ENCODE assay signal across 11 cellular contexts in genomic region chr11:114079406-114080072, GRCh38. TPM values are rescaled to one million over a fixed set of nuclear protein-coding genes. Genes with fewer than 3 reads are reported as not detected.
A peak's percentile ranks its signal among the peaks of the same experiment; 100 is the strongest.
DNase-seq lines count a peak whose midpoint lies in the region; ATAC-seq, FAIRE-seq and TF ChIP-seq lines count a peak whose summit lies in the region.
"Had no signal": no experiment of that assay in that cellular context is flagged by ENCODE, and none has a peak within 500 bp of the region (broad histone marks: within the 10 kb centered on the region; RNA-seq: fewer than 3 reads in every experiment).

No MANE protein-coding gene starts in this region.

- H3K9me3 ChIP-seq in pancreas (no peaks in the 10 kb centered on the region), BE2C (no peaks in the 10 kb centered on the region)

- 44 to 56% methylated on average over 6 of the region's 6 CpGs for WGBS in pancreas, 2 donors

- H3K36me3 ChIP-seq in ACC112 (ENCODE audit: insufficient read depth, low read length) (peaks cover 3% of the 10 kb centered on the region), pancreas (peaks cover 0 to 3% (median 2%) of the 10 kb centered on the region in 3 donors), BE2C (no peaks in the 10 kb centered on the region)
- H3K36me3 ChIP-seq: brain microvascular endothelial cell had no signal

- H3K4me3 ChIP-seq in ACC112 (ENCODE audit: low read depth, low read length), result peak overlapping the region; percentile 43
- H3K4me3 ChIP-seq in fibroblast of mammary gland (ENCODE audit: control insufficient read depth, low read depth, low read length), result no peak overlapping the region
- no peak overlapping the region for H3K4me3 ChIP-seq in pancreas
- H3K4me3 ChIP-seq in BE2C (ENCODE audit: low read depth, low read length), result no peak overlapping the region

- ATAC-seq in pancreas (peak in 2 of 4 donors; percentile 2 to 3), GM21515 (IDR thresholded peaks at IDR 0.05; ENCODE audit: unreplicated experiment) (no peak), GM21717 (IDR thresholded peaks at IDR 0.05; ENCODE audit: unreplicated experiment) (no peak)

- H2AFZ ChIP-seq in ACC112 (ENCODE audit: low read length, unreplicated experiment), result peak overlapping the region; percentile 49

- H3K4me1 ChIP-seq in ACC112 (ENCODE audit: control insufficient read depth, insufficient read depth, low read length, unreplicated experiment) (peaks cover 66% of the 10 kb centered on the region), pancreas (peaks cover 49 to 76% (median 74%) of the 10 kb centered on the region in 3 donors), BE2C (no peaks in the 10 kb centered on the region)

- TF ChIP-seq CTCF in VCaP (conservative IDR thresholded peaks at IDR 0.05) (no peak), fibroblast of mammary gland (conservative IDR thresholded peaks at IDR 0.05; ENCODE audit: control insufficient read depth, insufficient read depth, low read depth, low read length) (no peak), pancreas (IDR thresholded peaks at IDR 0.05) (no peak), BE2C (IDR thresholded peaks at IDR 0.05; ENCODE audit: low read depth, low read length) (no peak)

- H3K27ac ChIP-seq in ACC112 (ENCODE audit: low read depth, low read length), result peak overlapping the region; percentile 86
- H3K27ac ChIP-seq in VCaP, result peak overlapping the region; percentile 58
- peak overlapping the region; percentile 16 to 61 (median 50) for H3K27ac ChIP-seq in pancreas
- H3K27ac ChIP-seq: brain microvascular endothelial cell had no signal

- DNase-seq in fibroblast of mammary gland (ENCODE audit: low read depth) (peak; percentile 56), pancreas (peak in 1 of 6 donors; percentile 49), T-helper 9 cell (no peak), BE2C (no peak)
- DNase-seq: activated CD4-positive, CD25-positive, alpha-beta regulatory T cell treated with anti-CD3 and anti-CD28 coated beads, Interleukin-2, amount 50 U/mL, for 72 hours; brain microvascular endothelial cell; NCI-H1048 had no signal

- intact Hi-C loops in pancreas (cut with DNase I), result no loop called here

- FAIRE-seq in pancreas (lab: Jason Lieb, UNC), result no peak

- H3K79me2 ChIP-seq in ACC112 (ENCODE audit: control insufficient read depth, insufficient read depth, low read length, unreplicated experiment), result peaks cover 61% of the 10 kb centered on the region

- H3K27me3 ChIP-seq in ACC112 (ENCODE audit: insufficient read depth, low read length) (no peaks in the 10 kb centered on the region), pancreas (no peaks in the 10 kb centered on the region), BE2C (peaks cover 71% of the 10 kb centered on the region)

RNA-seq across cellular contexts. Expression of gene ZBTB16, which starts 20.0 kb away (rescaled TPM):
- 10 to 100 TPM in 5 of 6 donors, 1 to 10 TPM in 1; 8.1 to 76.4 (median 47.0) TPM for total RNA-seq in pancreas
- 10 to 100 TPM; 12.0 to 41.3 TPM for polyA plus RNA-seq in pancreas
- not detected for polyA plus RNA-seq in BE2C (2012; ENCODE audit: insufficient read depth, insufficient read length, low read depth)
